ENCODE assay signal across 1 cellular context in the genomic region with DNA sequence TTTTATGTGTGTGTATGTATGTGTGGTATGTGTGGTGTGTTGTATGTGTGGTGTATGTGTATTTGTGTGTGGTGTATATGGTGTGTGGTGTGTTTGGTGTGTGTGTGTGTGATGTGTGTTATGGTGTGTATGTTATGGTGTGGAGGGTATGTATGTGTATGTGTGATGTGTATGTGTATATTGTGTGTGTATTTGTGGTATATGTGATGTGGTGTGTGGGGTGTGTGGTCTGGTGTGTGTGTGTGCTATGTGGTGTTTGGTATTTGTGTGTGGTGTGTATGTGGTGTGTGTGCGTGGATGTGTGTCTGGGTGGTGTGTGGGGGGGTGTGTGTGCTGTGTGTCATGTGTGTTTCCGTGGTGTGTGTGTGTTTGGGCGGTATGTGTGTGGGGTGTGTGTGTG.
TF ChIP-seq lines count a peak whose summit lies in the region.

No MANE protein-coding gene starts in this region.

TF ChIP-seq in HEK293, 187 proteins besides CTCF, POLR2A, EP300 and RAD21 (continued from another document):
- TF ChIP-seq EGR2 (tag by site-specific recombination; IDR thresholded peaks at IDR 0.05; ENCODE audit: low read depth): peak; percentile 39; the same call in 1 of the 2 replicates
- no peak for TF ChIP-seq ZNF169 (tag by site-specific recombination; IDR thresholded peaks at IDR 0.05)
- peak; percentile 61; the same call in 1 of the 2 replicates for TF ChIP-seq ZNF239 (tag by site-specific recombination; IDR thresholded peaks at IDR 0.05)
- TF ChIP-seq GLI4 (tag by site-specific recombination; IDR thresholded peaks at IDR 0.05): 0 out of 2 replicates have a peak, but pooled peaks have one; percentile 45
- peak; percentile 82; the same call in 1 of the 2 replicates for TF ChIP-seq ZSCAN23 (tag by site-specific recombination; IDR thresholded peaks at IDR 0.05)
- TF ChIP-seq, protein P1, sequence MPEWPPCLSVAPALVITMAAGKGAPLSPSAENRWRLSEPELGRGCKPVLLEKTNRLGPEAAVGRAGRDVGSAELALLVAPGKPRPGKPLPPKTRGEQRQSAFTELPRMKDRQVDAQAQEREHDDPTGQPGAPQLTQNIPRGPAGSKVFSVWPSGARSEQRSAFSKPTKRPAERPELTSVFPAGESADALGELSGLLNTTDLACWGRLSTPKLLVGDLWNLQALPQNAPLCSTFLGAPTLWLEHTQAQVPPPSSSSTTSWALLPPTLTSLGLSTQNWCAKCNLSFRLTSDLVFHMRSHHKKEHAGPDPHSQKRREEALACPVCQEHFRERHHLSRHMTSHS (tag by site-specific recombination; IDR thresholded peaks at IDR 0.05): no peak
- TF ChIP-seq, protein P2, sequence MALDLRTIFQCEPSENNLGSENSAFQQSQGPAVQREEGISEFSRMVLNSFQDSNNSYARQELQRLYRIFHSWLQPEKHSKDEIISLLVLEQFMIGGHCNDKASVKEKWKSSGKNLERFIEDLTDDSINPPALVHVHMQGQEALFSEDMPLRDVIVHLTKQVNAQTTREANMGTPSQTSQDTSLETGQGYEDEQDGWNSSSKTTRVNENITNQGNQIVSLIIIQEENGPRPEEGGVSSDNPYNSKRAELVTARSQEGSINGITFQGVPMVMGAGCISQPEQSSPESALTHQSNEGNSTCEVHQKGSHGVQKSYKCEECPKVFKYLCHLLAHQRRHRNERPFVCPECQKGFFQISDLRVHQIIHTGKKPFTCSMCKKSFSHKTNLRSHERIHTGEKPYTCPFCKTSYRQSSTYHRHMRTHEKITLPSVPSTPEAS (tag by site-specific recombination; IDR thresholded peaks at IDR 0.05): peak; percentile 27
- TF ChIP-seq, protein P3, sequence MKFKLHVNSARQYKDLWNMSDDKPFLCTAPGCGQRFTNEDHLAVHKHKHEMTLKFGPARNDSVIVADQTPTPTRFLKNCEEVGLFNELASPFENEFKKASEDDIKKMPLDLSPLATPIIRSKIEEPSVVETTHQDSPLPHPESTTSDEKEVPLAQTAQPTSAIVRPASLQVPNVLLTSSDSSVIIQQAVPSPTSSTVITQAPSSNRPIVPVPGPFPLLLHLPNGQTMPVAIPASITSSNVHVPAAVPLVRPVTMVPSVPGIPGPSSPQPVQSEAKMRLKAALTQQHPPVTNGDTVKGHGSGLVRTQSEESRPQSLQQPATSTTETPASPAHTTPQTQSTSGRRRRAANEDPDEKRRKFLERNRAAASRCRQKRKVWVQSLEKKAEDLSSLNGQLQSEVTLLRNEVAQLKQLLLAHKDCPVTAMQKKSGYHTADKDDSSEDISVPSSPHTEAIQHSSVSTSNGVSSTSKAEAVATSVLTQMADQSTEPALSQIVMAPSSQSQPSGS (tag by site-specific recombination; IDR thresholded peaks at IDR 0.05; ENCODE audit: low read depth): no peak
- peak; percentile 29; the same call in 1 of the 2 replicates for TF ChIP-seq ZNF521 (tag by site-specific recombination; IDR thresholded peaks at IDR 0.05)
- TF ChIP-seq ZNF600 (tag by site-specific recombination; IDR thresholded peaks at IDR 0.05): no peak
- TF ChIP-seq ZNF707 (tag by site-specific recombination; IDR thresholded peaks at IDR 0.05): 0 out of 2 replicates have a peak, but pooled peaks have one; percentile 23
- no peak for TF ChIP-seq ZNF202 (tag by site-specific recombination; IDR thresholded peaks at IDR 0.05; ENCODE audit: borderline replicate concordance)
- TF ChIP-seq ZNF266 (tag by site-specific recombination; IDR thresholded peaks at IDR 0.05; ENCODE audit: low read depth): peak; percentile 24; the same call in 1 of the 2 replicates
- TF ChIP-seq ZSCAN16 (tag by site-specific recombination; IDR thresholded peaks at IDR 0.05): no peak
- no peak for TF ChIP-seq ZNF416 (tag by site-specific recombination; IDR thresholded peaks at IDR 0.05)
- TF ChIP-seq MZF1 (tag by site-specific recombination; IDR thresholded peaks at IDR 0.05; ENCODE audit: borderline replicate concordance): no peak
- no peak for TF ChIP-seq ZNF670 (tag by site-specific recombination; IDR thresholded peaks at IDR 0.05; ENCODE audit: low read depth)
- no peak for TF ChIP-seq ZNF510 (tag by site-specific recombination; IDR thresholded peaks at IDR 0.05; ENCODE audit: insufficient replicate concordance)
- TF ChIP-seq ZNF214 (tag by site-specific recombination; IDR thresholded peaks at IDR 0.05; ENCODE audit: borderline replicate concordance): no peak
- TF ChIP-seq ZNF791 (tag by site-specific recombination; IDR thresholded peaks at IDR 0.05): 0 out of 2 replicates have a peak, but pooled peaks have one; percentile 65
- TF ChIP-seq ZNF768 (tag by site-specific recombination; IDR thresholded peaks at IDR 0.05): no peak
- TF ChIP-seq ZNF776 (tag by site-specific recombination; IDR thresholded peaks at IDR 0.05; ENCODE audit: borderline replicate concordance): peak; percentile 76; the same call in 1 of the 2 replicates
- no peak for TF ChIP-seq ZNF132 (tag by site-specific recombination; IDR thresholded peaks at IDR 0.05; ENCODE audit: borderline replicate concordance)
- 0 out of 2 replicates have a peak, but pooled peaks have one; percentile 51 for TF ChIP-seq SALL2 (tag by site-specific recombination; IDR thresholded peaks at IDR 0.05; ENCODE audit: borderline replicate concordance)
- TF ChIP-seq, protein P4, sequence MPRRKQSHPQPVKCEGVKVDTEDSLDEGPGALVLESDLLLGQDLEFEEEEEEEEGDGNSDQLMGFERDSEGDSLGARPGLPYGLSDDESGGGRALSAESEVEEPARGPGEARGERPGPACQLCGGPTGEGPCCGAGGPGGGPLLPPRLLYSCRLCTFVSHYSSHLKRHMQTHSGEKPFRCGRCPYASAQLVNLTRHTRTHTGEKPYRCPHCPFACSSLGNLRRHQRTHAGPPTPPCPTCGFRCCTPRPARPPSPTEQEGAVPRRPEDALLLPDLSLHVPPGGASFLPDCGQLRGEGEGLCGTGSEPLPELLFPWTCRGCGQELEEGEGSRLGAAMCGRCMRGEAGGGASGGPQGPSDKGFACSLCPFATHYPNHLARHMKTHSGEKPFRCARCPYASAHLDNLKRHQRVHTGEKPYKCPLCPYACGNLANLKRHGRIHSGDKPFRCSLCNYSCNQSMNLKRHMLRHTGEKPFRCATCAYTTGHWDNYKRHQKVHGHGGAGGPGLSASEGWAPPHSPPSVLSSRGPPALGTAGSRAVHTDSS (tag by site-specific recombination; IDR thresholded peaks at IDR 0.05): no peak
- no peak for TF ChIP-seq ZNF585B (tag by site-specific recombination; IDR thresholded peaks at IDR 0.05)
- TF ChIP-seq ZNF311 (tag by site-specific recombination; IDR thresholded peaks at IDR 0.05; ENCODE audit: borderline replicate concordance): peak; percentile 40; the same call in 1 of the 2 replicates
- TF ChIP-seq HOXD13 (CRISPR knock-in tag; IDR thresholded peaks at IDR 0.05; ENCODE audit: borderline replicate concordance): 0 out of 2 replicates have a peak, but pooled peaks have one; percentile 48
- no peak for TF ChIP-seq ZNF23 (tag by site-specific recombination; IDR thresholded peaks at IDR 0.05; ENCODE audit: borderline replicate concordance)
TF ChIP-seq in HEK293: peak in this region for 16.
